In the genomic region with DNA sequence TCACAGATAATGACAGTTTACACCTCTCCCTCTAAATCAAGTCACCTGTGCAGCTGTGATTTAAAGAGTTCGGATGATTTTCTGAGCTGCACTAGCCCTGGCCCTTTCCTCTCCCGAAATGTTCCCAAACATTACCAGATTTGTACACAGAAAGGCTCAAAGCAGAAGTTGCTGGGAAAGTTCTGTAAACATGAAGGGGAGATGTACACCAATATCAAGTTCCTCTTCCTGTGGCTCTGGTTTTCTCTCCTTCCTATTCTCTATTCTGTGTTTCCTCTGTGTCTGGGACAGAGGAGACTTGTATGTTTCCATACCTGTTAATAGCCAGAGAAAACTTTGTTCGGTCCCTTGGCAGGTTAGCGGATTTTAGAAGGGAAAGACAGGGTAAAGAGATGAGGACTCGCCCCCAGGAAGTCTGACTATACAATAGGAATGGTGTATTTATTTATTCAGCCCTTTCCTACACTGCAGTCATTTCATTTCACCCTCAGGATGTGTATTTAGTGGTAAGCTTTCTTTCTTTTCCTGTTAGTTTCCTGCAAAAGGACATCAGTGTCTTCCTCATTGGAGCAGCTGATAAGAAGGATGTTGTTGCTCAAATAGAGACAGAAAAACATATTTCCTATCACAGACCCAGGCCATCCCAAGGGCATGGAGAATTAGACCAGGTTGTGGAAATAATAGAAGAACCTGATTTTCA, we compare ENCODE assay signal across 11 cellular contexts. TPM values are rescaled to one million over a fixed set of nuclear protein-coding genes. Genes with fewer than 3 reads are reported as not detected.
DNase-seq lines count a peak whose midpoint lies in the region; ATAC-seq and TF ChIP-seq lines count a peak whose summit lies in the region.
"Had no signal": no experiment of that assay in that cellular context is flagged by ENCODE, and none has a peak within 500 bp of the region (broad histone marks: within the 10 kb centered on the region; RNA-seq: fewer than 3 reads in every experiment).

No MANE protein-coding gene starts in this region.

- H3K27me3 Mint-ChIP-seq in dendritic cell treated with granulocyte-macrophage colony-stimulating factor and Interleukin-4, amounts not matched to agents 40 ng/mL and 50 ng/mL, for 4 days: peaks cover 17% of the 10 kb centered on the region
- H3K27me3 Mint-ChIP-seq in natural killer cell treated with Interleukin-12 subunit alpha and Interleukin-12 subunit beta and Interleukin-15 and Interleukin-18, amount 100 ng/mL, for 72 hours: no peaks in the 10 kb centered on the region

- peak overlapping the region; percentile 68 for H3K4me3 Mint-ChIP-seq in dendritic cell treated with granulocyte-macrophage colony-stimulating factor and Interleukin-4, amounts not matched to agents 40 ng/mL and 50 ng/mL, for 4 days
- peak overlapping the region; percentile 45 for H3K4me3 Mint-ChIP-seq in natural killer cell treated with Interleukin-12 subunit alpha and Interleukin-12 subunit beta and Interleukin-15 and Interleukin-18, amount 100 ng/mL, for 72 hours

- TF ChIP-seq CTCF in NB4 (IDR thresholded peaks at IDR 0.05; ENCODE audit: low read depth, low read length): no peak

- no peak for ATAC-seq in natural killer cell treated with Interleukin-12 subunit alpha and Interleukin-12 subunit beta and Interleukin-15 and Interleukin-18, amount 100 ng/mL, for 72 hours
- no peak for ATAC-seq in HG02885 (IDR thresholded peaks at IDR 0.05; ENCODE audit: poor library complexity, unreplicated experiment)

- peak overlapping the region; percentile 63 for H3K27ac Mint-ChIP-seq in dendritic cell treated with granulocyte-macrophage colony-stimulating factor and Interleukin-4, amounts not matched to agents 40 ng/mL and 50 ng/mL, for 4 days
- H3K27ac Mint-ChIP-seq in natural killer cell treated with Interleukin-12 subunit alpha and Interleukin-12 subunit beta and Interleukin-15 and Interleukin-18, amount 100 ng/mL, for 72 hours: peak overlapping the region; percentile 70 to 76

- no peak for TF ChIP-seq POLR2A in NB4 (IDR thresholded peaks at IDR 0.05; ENCODE audit: extremely low read depth, insufficient read length)

- intact Hi-C loops in dendritic cell treated with granulocyte-macrophage colony-stimulating factor and Interleukin-4, amounts not matched to agents 40 ng/mL and 50 ng/mL, for 4 days (cut with micrococcal nuclease): loop anchor here (5.0 kb wide), 1 partner anchor 54 kb away; no protein-coding TSS in a partner anchor

- DNase-seq in Daoy (ENCODE audit: low read depth) (peak; percentile 40), NB4 (ENCODE audit: low read depth) (peak; percentile 58), cerebellar nuclear complex (lab: John Stamatoyannopoulos, UW) (no peak), HAP-1 (ENCODE audit: low spot score in 2 of 2) (no peak), HCEC 1CT (no peak)
- DNase-seq in natural killer cell treated with Interleukin-12 subunit alpha and Interleukin-12 subunit beta and Interleukin-15 and Interleukin-18, amount 100 ng/mL, for 72 hours (ENCODE audit: low spot score): no peak
- DNase-seq: amniotic stem cell, DND-41, NCI-H2029 treated with DMSO at 0.1 percent for 48 hours had no signal

- H3K27me3 ChIP-seq in HAP-1 (ENCODE audit: low read depth): no peaks in the 10 kb centered on the region

- H3K9me3 Mint-ChIP-seq in dendritic cell treated with granulocyte-macrophage colony-stimulating factor and Interleukin-4, amounts not matched to agents 40 ng/mL and 50 ng/mL, for 4 days: no peaks in the 10 kb centered on the region
- no peaks in the 10 kb centered on the region for H3K9me3 Mint-ChIP-seq in natural killer cell treated with Interleukin-12 subunit alpha and Interleukin-12 subunit beta and Interleukin-15 and Interleukin-18, amount 100 ng/mL, for 72 hours

- H3K4me3 ChIP-seq in NB4 (ENCODE audit: low read depth, low read length) (no peak overlapping the region), HAP-1 (no peak overlapping the region)

- H3K4me1 ChIP-seq in HAP-1: peaks cover 21% of the 10 kb centered on the region

- H3K4me1 Mint-ChIP-seq in dendritic cell treated with granulocyte-macrophage colony-stimulating factor and Interleukin-4, amounts not matched to agents 40 ng/mL and 50 ng/mL, for 4 days (ENCODE audit: low read depth): peaks cover 68% of the 10 kb centered on the region
- H3K4me1 Mint-ChIP-seq in natural killer cell treated with Interleukin-12 subunit alpha and Interleukin-12 subunit beta and Interleukin-15 and Interleukin-18, amount 100 ng/mL, for 72 hours (ENCODE audit: low read depth in 2 of 2): peaks cover 48 to 54% of the 10 kb centered on the region in 2 donors

- in situ Hi-C loops in HAP-1 (cut with MboI; ENCODE audit: low sequenced_read_pairs): loop anchor here (25.0 kb wide), 1 partner anchor 954 kb away; no protein-coding TSS in a partner anchor

- no peaks in the 10 kb centered on the region for H3K36me3 Mint-ChIP-seq in dendritic cell treated with granulocyte-macrophage colony-stimulating factor and Interleukin-4, amounts not matched to agents 40 ng/mL and 50 ng/mL, for 4 days (ENCODE audit: low read depth)
- no peaks in the 10 kb centered on the region for H3K36me3 Mint-ChIP-seq in natural killer cell treated with Interleukin-12 subunit alpha and Interleukin-12 subunit beta and Interleukin-15 and Interleukin-18, amount 100 ng/mL, for 72 hours

- no peaks in the 10 kb centered on the region for H3K36me3 ChIP-seq in HAP-1 (replicated peaks)

- no peaks in the 10 kb centered on the region for H3K9me3 ChIP-seq in HAP-1

RNA-seq across cellular contexts. Expression of a gene that starts 7.6 kb away (rescaled TPM):
- total RNA-seq in Daoy (2014; rRNA removed; shearing (Covaris generic)): 12.9 and 15.2 TPM in 2 replicates
- total RNA-seq in natural killer cell treated with Interleukin-12 subunit alpha and Interleukin-12 subunit beta and Interleukin-15 and Interleukin-18, amount 100 ng/mL, for 72 hours: 10 to 100 TPM; 77.1 to 88.7 TPM

RNA-seq across cellular contexts. Expression of a gene that starts 24.8 kb away (rescaled TPM):
- total RNA-seq in Daoy (2014; rRNA removed; shearing (Covaris generic)): 10.6 and 16.1 TPM in 2 replicates
- total RNA-seq in natural killer cell treated with Interleukin-12 subunit alpha and Interleukin-12 subunit beta and Interleukin-15 and Interleukin-18, amount 100 ng/mL, for 72 hours: 10 to 100 TPM; 19.6 to 34.8 TPM

Comparison
In these comparisons a context has a peak if more than half of its experiments do, and no peak if none do; other contexts are left out.
1. DNase-seq: peak in Daoy (single experiment) and NB4 (single experiment); none in natural killer cell treated with Interleukin-12 subunit alpha and Interleukin-12 subunit beta and Interleukin-15 and Interleukin-18, amount 100 ng/mL, for 72 hours (single experiment), cerebellar nuclear complex (0 of 2), HAP-1 (0 of 2) and HCEC 1CT (single experiment).